Comparison of ENCODE assay signal across 11 cellular contexts in genomic region chr3:9496893-9497292, GRCh38. TPM values are rescaled to one million over a fixed set of nuclear protein-coding genes. Genes with fewer than 3 reads are reported as not detected.
"Had no signal": no experiment of that assay in that cellular context is flagged by ENCODE, and none has a peak within 500 bp of the region (broad histone marks: within the 10 kb centered on the region; RNA-seq: fewer than 3 reads in every experiment).

No MANE protein-coding gene starts in this region.

- DNase-seq: GM23248, GOT3, H9, HCEC 1CT, KBM-7 had no signal

- H3K4me3 ChIP-seq: GM23248 had no signal

- FAIRE-seq: H54, HepG2 had no signal

- H3K27ac Mint-ChIP-seq: H9 had no signal

- H3K4me3 Mint-ChIP-seq: H9 had no signal

- H3K4me2 ChIP-seq: KMS-11 had no signal

- H3K9me3 Mint-ChIP-seq: H9 had no signal

- H2AFZ ChIP-seq: GM23248 had no signal

- H3K27ac ChIP-seq: GM23248, HL-60, KMS-11 had no signal

- ATAC-seq: HepG2 had no signal

- H3K9ac ChIP-seq: GM23248, KMS-11 had no signal

RNA-seq across cellular contexts. Expression of gene LHFPL4, which starts 56.7 kb away (rescaled TPM):
- total RNA-seq: GM23248, HT1080, LHCN-M2 had no signal
